ENCODE assay signal across 24 cellular contexts in genomic region chrX:72280210-72280882, GRCh38. TPM values are rescaled to one million over a fixed set of nuclear protein-coding genes. Genes with fewer than 3 reads are reported as not detected.
DNase-seq lines count a peak whose midpoint lies in the region; ATAC-seq, FAIRE-seq and TF ChIP-seq lines count a peak whose summit lies in the region.
"Had no signal": no experiment of that assay in that cellular context is flagged by ENCODE, and none has a peak within 500 bp of the region (broad histone marks: within the 10 kb centered on the region; RNA-seq: fewer than 3 reads in every experiment).

No MANE protein-coding gene starts in this region.

- intact Hi-C loops in HepG2 (cut with micrococcal nuclease; ENCODE audit: unreplicated experiment) (no loop called here), right lobe of liver (cut with DNase I) (no loop called here), upper lobe of right lung (cut with DNase I) (no loop called here)
- intact Hi-C loops in CD8-positive, alpha-beta T cell (cut with DNase I, micrococcal nuclease) = no loop called here

- H3K27ac ChIP-seq in HepG2 (ENCODE audit: extremely low read length, insufficient read depth, low read length) = no peak overlapping the region
- H3K27ac ChIP-seq in right lobe of liver = no peak overlapping the region
- no peak overlapping the region for H3K27ac ChIP-seq in RWPE2 (ENCODE audit: poor library complexity, severe bottlenecking)
- H3K27ac ChIP-seq in keratinocyte (ENCODE audit: control insufficient read depth, insufficient read depth, low read length) = no peak overlapping the region
- H3K27ac ChIP-seq in CD8-positive, alpha-beta T cell (ENCODE audit: low read depth, low read length) = no peak overlapping the region
- H3K27ac ChIP-seq in upper lobe of right lung = no peak overlapping the region
- no peak overlapping the region for H3K27ac ChIP-seq in tibial nerve
- H3K27ac ChIP-seq: A549, esophagus muscularis mucosa, heart right ventricle, SJSA1 had no signal

- TF ChIP-seq POLR2A in HepG2 (IDR thresholded peaks at IDR 0.05; ENCODE audit: insufficient read depth in 1 of 2, low read depth in 2 of 2, low read length in 2 of 2) = no peak
- no peak for TF ChIP-seq POLR2A in right lobe of liver (IDR thresholded peaks at IDR 0.05)
- TF ChIP-seq POLR2A in tibial nerve (IDR thresholded peaks at IDR 0.05) = no peak

- in situ Hi-C loops in HepG2 (cut with HindIII; ENCODE audit: extremely low pct_ligation_motif_present, low pct_unique_long_range_greater_than_20kb) = loop anchor here (25.0 kb wide), 1 partner anchor 432 kb away; the partner anchor contains the start of gene PHKA1

- dilution Hi-C loops in keratinocyte (cut with MboI; ENCODE audit: extremely low pct_ligation_motif_present, low sequenced_read_pairs) = no loop called here

- H3K27ac Mint-ChIP-seq in CD8-positive, alpha-beta T cell = no peak overlapping the region
- peak overlapping the region in 1 of 2 donors; percentile 4 for H3K27ac Mint-ChIP-seq in natural killer cell treated with Interleukin-12 subunit alpha and Interleukin-12 subunit beta and Interleukin-15 and Interleukin-18, amount 100 ng/mL, for 72 hours
- H3K27ac Mint-ChIP-seq: activated naive CD4-positive, alpha-beta T cell treated with anti-CD3 and anti-CD28 coated beads, Interleukin-2, amount 10 ng/mL, durations not matched to agents 7 days and 5 days; CD4-positive, CD25-positive, alpha-beta regulatory T cell; progenitor cell of endocrine pancreas; stimulated activated effector memory CD8-positive, alpha-beta T cell treated with anti-CD3 and anti-CD28 coated beads, Interleukin-12 subunit alpha, Interleukin-12 subunit beta, amount 100 ng/mL, for 72 hours; type B pancreatic cell had no signal

- peaks cover 3% of the 10 kb centered on the region for H3K27me3 Mint-ChIP-seq in CD8-positive, alpha-beta T cell (ENCODE audit: low read depth)
- peaks cover 19 to 24% of the 10 kb centered on the region in 2 donors for H3K27me3 Mint-ChIP-seq in natural killer cell treated with Interleukin-12 subunit alpha and Interleukin-12 subunit beta and Interleukin-15 and Interleukin-18, amount 100 ng/mL, for 72 hours
- H3K27me3 Mint-ChIP-seq: progenitor cell of endocrine pancreas had no signal

- 33% methylated on average over 7 of the region's 7 CpGs for WGBS in HepG2 (ENCODE audit: low lambda C conversion rate)
- WGBS in right lobe of liver (ENCODE audit: insufficient coverage, low coverage, low lambda C conversion rate, missing lambda C conversion rate) = 50% methylated on average over 6 of the region's 7 CpGs
- WGBS in tibial nerve, 2 donors = 61 to 63% methylated on average over 7 of the region's 7 CpGs

- peaks cover 10% of the 10 kb centered on the region for H3K4me1 Mint-ChIP-seq in CD8-positive, alpha-beta T cell (ENCODE audit: low read depth)
- H3K4me1 Mint-ChIP-seq in natural killer cell treated with Interleukin-12 subunit alpha and Interleukin-12 subunit beta and Interleukin-15 and Interleukin-18, amount 100 ng/mL, for 72 hours (ENCODE audit: low read depth in 2 of 2) = peaks cover 5 to 9% of the 10 kb centered on the region in 2 donors

- H3K4me3 Mint-ChIP-seq in CD8-positive, alpha-beta T cell = no peak overlapping the region
- H3K4me3 Mint-ChIP-seq in natural killer cell treated with Interleukin-12 subunit alpha and Interleukin-12 subunit beta and Interleukin-15 and Interleukin-18, amount 100 ng/mL, for 72 hours = no peak overlapping the region
- H3K4me3 Mint-ChIP-seq: activated naive CD4-positive, alpha-beta T cell treated with anti-CD3 and anti-CD28 coated beads, Interleukin-2, amount 10 ng/mL, durations not matched to agents 7 days and 5 days; CD4-positive, CD25-positive, alpha-beta regulatory T cell; stimulated activated effector memory CD8-positive, alpha-beta T cell treated with anti-CD3 and anti-CD28 coated beads, Interleukin-12 subunit alpha, Interleukin-12 subunit beta, amount 100 ng/mL, for 72 hours; type B pancreatic cell had no signal

- H3K36me3 ChIP-seq in HepG2 (replicated peaks in 1 of 2; ENCODE audit: control insufficient read depth in 1 of 2, insufficient read depth in 2 of 2, low read length in 2 of 2) (peaks cover 0 to 1% of the 10 kb centered on the region in 2 experiments; a peak in 1 of 5 replicates), right lobe of liver (peaks cover 0 to 3% (median under 1%) of the 10 kb centered on the region in 4 donors), RWPE2 (ENCODE audit: low read depth) (peaks cover 14% of the 10 kb centered on the region), keratinocyte (ENCODE audit: control insufficient read depth in 2 of 2, extremely low read depth in 1 of 2, insufficient read depth in 2 of 2, low read length in 2 of 2) (peaks cover 5% of the 10 kb centered on the region in 2 experiments), upper lobe of right lung (peaks cover 4% of the 10 kb centered on the region), tibial nerve (no peaks in the 10 kb centered on the region)
- H3K36me3 ChIP-seq in CD8-positive, alpha-beta T cell (ENCODE audit: insufficient read depth, low read length) = no peaks in the 10 kb centered on the region

- H3K9me3 ChIP-seq in HepG2 (ENCODE audit: low read length) = no peaks in the 10 kb centered on the region
- no peaks in the 10 kb centered on the region for H3K9me3 ChIP-seq in right lobe of liver
- no peaks in the 10 kb centered on the region for H3K9me3 ChIP-seq in RWPE2 (ENCODE audit: severe bottlenecking)
- no peaks in the 10 kb centered on the region for H3K9me3 ChIP-seq in keratinocyte (ENCODE audit: control insufficient read depth, low read depth, low read length)
- no peaks in the 10 kb centered on the region for H3K9me3 ChIP-seq in CD8-positive, alpha-beta T cell (ENCODE audit: low read length)
- no peaks in the 10 kb centered on the region for H3K9me3 ChIP-seq in upper lobe of right lung
- H3K9me3 ChIP-seq in tibial nerve = no peaks in the 10 kb centered on the region
- H3K9me3 ChIP-seq: A549, esophagus muscularis mucosa, heart right ventricle, SJSA1 had no signal

- no TSS peak for BruUV-seq in HepG2 (replicated peaks; lab: Mats Ljungman, UMichigan)

- peaks cover 10% of the 10 kb centered on the region for H3K36me3 Mint-ChIP-seq in CD8-positive, alpha-beta T cell
- peaks cover 9% of the 10 kb centered on the region for H3K36me3 Mint-ChIP-seq in natural killer cell treated with Interleukin-12 subunit alpha and Interleukin-12 subunit beta and Interleukin-15 and Interleukin-18, amount 100 ng/mL, for 72 hours

- FAIRE-seq in HepG2 (lab: Jason Lieb, UNC) (no peak), keratinocyte (lab: Jason Lieb, UNC) (peak; percentile 81)
- FAIRE-seq: A549 had no signal

- no peak for TF ChIP-seq RAD21 in HepG2 (CRISPR knock-in tag; IDR thresholded peaks at IDR 0.05)

- no peaks in the 10 kb centered on the region for H4K20me1 ChIP-seq in HepG2 (ENCODE audit: insufficient read depth, low read length)
- H4K20me1 ChIP-seq in keratinocyte (ENCODE audit: control insufficient read depth, extremely low read depth, insufficient read depth, low read length) = peaks cover 3% of the 10 kb centered on the region

- H3K4me3 ChIP-seq in HepG2 (replicated peaks in 1 of 3; ENCODE audit: insufficient read depth in 1 of 3, low read depth in 2 of 3, low read length in 3 of 3) (no peak overlapping the region), right lobe of liver (no peak overlapping the region), RWPE2 (ENCODE audit: severe bottlenecking) (no peak overlapping the region), keratinocyte (ENCODE audit: control insufficient read depth in 2 of 3, extremely low read depth in 1 of 3, insufficient read depth in 2 of 3, low read depth in 1 of 3, low read length in 3 of 3) (no peak overlapping the region), upper lobe of right lung (no peak overlapping the region), tibial nerve (no peak overlapping the region)
- H3K4me3 ChIP-seq in CD8-positive, alpha-beta T cell (ENCODE audit: low read depth, low read length) = no peak overlapping the region
- H3K4me3 ChIP-seq: A549, esophagus muscularis mucosa, heart right ventricle, SJSA1 had no signal

- TF ChIP-seq CTCF in HepG2 (CRISPR knock-in tag; IDR thresholded peaks at IDR 0.05) (no peak), right lobe of liver (IDR thresholded peaks at IDR 0.05) (no peak), RWPE2 (IDR thresholded peaks at IDR 0.05; ENCODE audit: poor library complexity, severe bottlenecking) (no peak), keratinocyte (optimal IDR thresholded peaks at IDR 0.05 in 1 of 3, IDR thresholded peaks at IDR 0.05 in 1 of 3, conservative IDR thresholded peaks at IDR 0.05 in 1 of 3; ENCODE audit: extremely low read depth in 1 of 3, insufficient read depth in 2 of 3, low read length in 3 of 3) (no peak), upper lobe of right lung (IDR thresholded peaks at IDR 0.05) (no peak), tibial nerve (IDR thresholded peaks at IDR 0.05) (no peak)
- TF ChIP-seq CTCF in CD8-positive, alpha-beta T cell (IDR thresholded peaks at IDR 0.05) = no peak

- DNase-seq in HepG2 (ENCODE audit: low spot score) (no peak), right lobe of liver (no peak), RWPE2 (ENCODE audit: low spot score) (no peak), keratinocyte (ENCODE audit: low read depth, low spot score) (no peak), upper lobe of right lung (no peak), tibial nerve (ENCODE audit: low spot score in 2 of 2) (no peak)
- no peak for DNase-seq in CD8-positive, alpha-beta T cell
- DNase-seq in natural killer cell treated with Interleukin-12 subunit alpha and Interleukin-12 subunit beta and Interleukin-15 and Interleukin-18, amount 100 ng/mL, for 72 hours (ENCODE audit: low spot score) = no peak
- DNase-seq: activated CD4-positive, alpha-beta T cell treated with anti-CD3 and anti-CD28 coated beads, Interleukin-2, amount 50 U/mL, for 1 hour; activated naive CD4-positive, alpha-beta T cell treated with anti-CD3 and anti-CD28 coated beads, Interleukin-2, amount 10 ng/mL, durations not matched to agents 7 days and 5 days; activated T-cell treated with anti-CD3 and anti-CD28 coated beads for 4 hours; CD4-positive, CD25-positive, alpha-beta regulatory T cell; dermis blood vessel endothelial cell; GOT3; heart right ventricle; left cardiac atrium; NCI-H1694 had no signal

- H3K9ac ChIP-seq in HepG2 (ENCODE audit: insufficient read depth, low read depth, low read length) (no peak overlapping the region), keratinocyte (ENCODE audit: control insufficient read depth, extremely low read depth, insufficient read depth, low read length) (no peak overlapping the region)

- CTCF ChIA-PET in HepG2 (lab: Yijun Ruan, JAX; ENCODE audit: low intra/inter-chr PET ratio, low total read pairs) = no interaction called here
- CTCF ChIA-PET in CD8-positive, alpha-beta T cell (lab: Charles Lee) = no interaction called here

- H2AFZ ChIP-seq in HepG2 (ENCODE audit: low read length) (no peak overlapping the region), keratinocyte (ENCODE audit: control insufficient read depth, low read length) (no peak overlapping the region)

- H3K79me2 ChIP-seq in HepG2 (ENCODE audit: insufficient read depth, low read length) (peaks cover 16% of the 10 kb centered on the region), keratinocyte (ENCODE audit: control insufficient read depth, insufficient read depth, low read length) (peaks cover 17% of the 10 kb centered on the region)

- no peak for TF ChIP-seq EP300 in HepG2 (IDR thresholded peaks at IDR 0.05; ENCODE audit: low read depth in 2 of 2, low read length in 2 of 2)
- no peak for TF ChIP-seq EP300 in HepG2 (CRISPR knock-in tag; IDR thresholded peaks at IDR 0.05; ENCODE audit: borderline replicate concordance)
- TF ChIP-seq EP300 in tibial nerve (IDR thresholded peaks at IDR 0.05) = no peak

- ATAC-seq in HepG2 = no peak
- no peak for ATAC-seq in right lobe of liver
- ATAC-seq in RWPE2 (ENCODE audit: low read depth) = peak; percentile 25; the same call in 1 of the 3 replicates
- ATAC-seq in CD8-positive, alpha-beta T cell = no peak
- no peak for ATAC-seq in natural killer cell treated with Interleukin-12 subunit alpha and Interleukin-12 subunit beta and Interleukin-15 and Interleukin-18, amount 100 ng/mL, for 72 hours
- no peak for ATAC-seq in upper lobe of right lung
- ATAC-seq: A549; heart right ventricle; left cardiac atrium; stimulated activated effector memory CD8-positive, alpha-beta T cell treated with anti-CD3 and anti-CD28 coated beads, Interleukin-12 subunit alpha, Interleukin-12 subunit beta, amount 100 ng/mL, for 72 hours had no signal

- H3K9me1 ChIP-seq in keratinocyte (ENCODE audit: control insufficient read depth, extremely low read depth, insufficient read depth, low read length) = no peaks in the 10 kb centered on the region

- H3K9me3 Mint-ChIP-seq in CD8-positive, alpha-beta T cell = no peaks in the 10 kb centered on the region
- H3K9me3 Mint-ChIP-seq in natural killer cell treated with Interleukin-12 subunit alpha and Interleukin-12 subunit beta and Interleukin-15 and Interleukin-18, amount 100 ng/mL, for 72 hours = no peaks in the 10 kb centered on the region
- H3K9me3 Mint-ChIP-seq: activated naive CD4-positive, alpha-beta T cell treated with anti-CD3 and anti-CD28 coated beads, Interleukin-2, amount 10 ng/mL, durations not matched to agents 7 days and 5 days; stimulated activated effector memory CD8-positive, alpha-beta T cell treated with anti-CD3 and anti-CD28 coated beads, Interleukin-12 subunit alpha, Interleukin-12 subunit beta, amount 100 ng/mL, for 72 hours; type B pancreatic cell had no signal

- H3K4me1 ChIP-seq in HepG2 (ENCODE audit: insufficient read depth, low read length) (peaks cover 14% of the 10 kb centered on the region), right lobe of liver (peaks cover 0 to 7% (median 3%) of the 10 kb centered on the region in 4 donors), RWPE2 (ENCODE audit: insufficient read depth, poor library complexity, severe bottlenecking) (peaks cover 2% of the 10 kb centered on the region), keratinocyte (ENCODE audit: control insufficient read depth, extremely low read depth, insufficient read depth, low read length) (peaks cover 13% of the 10 kb centered on the region), upper lobe of right lung (peaks cover 5% of the 10 kb centered on the region), tibial nerve (peaks cover 5 to 8% (median 8%) of the 10 kb centered on the region in 4 donors)
- peaks cover 11% of the 10 kb centered on the region for H3K4me1 ChIP-seq in CD8-positive, alpha-beta T cell (ENCODE audit: insufficient read depth, low read length)

- peaks cover 0 to 1% of the 10 kb centered on the region in 2 experiments; a peak in 1 of 5 replicates for H3K27me3 ChIP-seq in HepG2 (ENCODE audit: control insufficient read depth in 1 of 2, insufficient read depth in 2 of 2, low read length in 2 of 2)
- H3K27me3 ChIP-seq in right lobe of liver = no peaks in the 10 kb centered on the region
- no peaks in the 10 kb centered on the region for H3K27me3 ChIP-seq in RWPE2 (ENCODE audit: insufficient read depth, poor library complexity, severe bottlenecking)
- H3K27me3 ChIP-seq in keratinocyte (ENCODE audit: control insufficient read depth, extremely low read depth, insufficient read depth, low read length) = no peaks in the 10 kb centered on the region
- no peaks in the 10 kb centered on the region for H3K27me3 ChIP-seq in CD8-positive, alpha-beta T cell (ENCODE audit: insufficient read depth, low read length)
- no peaks in the 10 kb centered on the region for H3K27me3 ChIP-seq in upper lobe of right lung
- peaks cover 0 to 15% of the 10 kb centered on the region in 2 donors for H3K27me3 ChIP-seq in tibial nerve
- H3K27me3 ChIP-seq: esophagus muscularis mucosa, SJSA1 had no signal

- POLR2A ChIA-PET in HepG2 (lab: Yijun Ruan, JAX) = no interaction called here
- POLR2A ChIA-PET in CD8-positive, alpha-beta T cell (lab: Charles Lee) = no interaction called here

- H3K4me2 ChIP-seq in HepG2 (ENCODE audit: low read depth, low read length) = peak overlapping the region; percentile 27; the same call in 1 of the 2 replicates
- H3K4me2 ChIP-seq in keratinocyte (ENCODE audit: control insufficient read depth, extremely low read depth, insufficient read depth, low read depth, low read length) = no peak overlapping the region
- H3K4me2 ChIP-seq: A549 had no signal

RNA-seq across cellular contexts. Expression of gene RPS4X, which starts 3.3 kb away (rescaled TPM):
- total RNA-seq in HepG2 (2016; rRNA removed; fragmentation: Illumina TruSeq; extraction: Trizol) (796 and 972 TPM in 2 replicates), right lobe of liver (100 to 1,000 TPM; 227 to 432 (median 340) TPM), upper lobe of right lung (640 TPM), tibial nerve (100 to 1,000 TPM; 573 to 781 (median 713) TPM)
- total RNA-seq in HepG2 (2016; cell fraction: cytosol; rRNA removed; fragmentation: Illumina TruSeq; extraction: Trizol; ENCODE audit: low read depth) = 1,084 and 1,255 TPM in 2 replicates
- 778 and 945 TPM in 2 replicates for total RNA-seq in HepG2 (2016; cell fraction: insoluble cytoplasmic fraction; rRNA removed; fragmentation: Illumina TruSeq; extraction: Trizol)
- 1,905 and 2,048 TPM in 2 replicates for total RNA-seq in HepG2 (2016; cell fraction: membrane; rRNA removed; fragmentation: Illumina TruSeq; extraction: Trizol)
- 275 and 295 TPM in 2 replicates for total RNA-seq in HepG2 (2016; cell fraction: nucleus; rRNA removed; fragmentation: Illumina TruSeq; extraction: Trizol)
- polyA plus RNA-seq in HepG2 (2011; rRNA removed) (1,199 and 1,289 TPM in 2 replicates), keratinocyte (1,925 to 2,606 TPM (median 2,174 TPM) in 3 replicates)
- polyA plus RNA-seq in HepG2 (2011; cell fraction: cytosol; rRNA removed) = 1,509 and 1,662 TPM in 2 replicates
- 301 and 377 TPM in 2 replicates for polyA plus RNA-seq in HepG2 (2011; cell fraction: nucleus; rRNA removed)
- polyA plus RNA-seq in HepG2 (2012) = 1,270 and 1,395 TPM in 2 replicates
- 1,609 and 1,819 TPM in 2 replicates for polyA plus RNA-seq in HepG2 (2016; cell fraction: cytosol; fragmentation: Illumina TruSeq; extraction: Trizol; ENCODE audit: low read depth)
- polyA plus RNA-seq in HepG2 (2016; cell fraction: insoluble cytoplasmic fraction; fragmentation: Illumina TruSeq; extraction: Trizol; ENCODE audit: low read depth) = 1,262 and 1,290 TPM in 2 replicates
- polyA plus RNA-seq in HepG2 (2016; cell fraction: membrane; fragmentation: Illumina TruSeq; extraction: Trizol; ENCODE audit: low read depth) = 2,384 and 2,506 TPM in 2 replicates
- polyA plus RNA-seq in HepG2 (2016; cell fraction: nucleus; fragmentation: Illumina TruSeq; extraction: Trizol; ENCODE audit: insufficient read depth, low read depth) = 573 and 598 TPM in 2 replicates
- polyA minus RNA-seq in HepG2 (2011; rRNA and poly(A)+ RNA removed; ENCODE audit: low replicate concordance) = 414 and 1,377 TPM in 2 replicates
- polyA minus RNA-seq in HepG2 (2011; cell fraction: cytosol; rRNA and poly(A)+ RNA removed) = 414 and 464 TPM in 2 replicates
- polyA minus RNA-seq in HepG2 (2011; cell fraction: nucleus; rRNA and poly(A)+ RNA removed) = 140 and 217 TPM in 2 replicates
- polyA plus RNA-seq in keratinocyte (2011; ENCODE audit: low read depth) = 1,744 TPM
- polyA plus RNA-seq in keratinocyte (2011; cell fraction: cytosol; rRNA removed) = 2,212 and 2,787 TPM in 2 replicates
- 662 and 946 TPM in 2 replicates for polyA plus RNA-seq in keratinocyte (2011; cell fraction: nucleus; rRNA removed)
- polyA plus RNA-seq in keratinocyte (2012; ENCODE audit: low replicate concordance) = 1,725 and 2,475 TPM in 2 replicates
- 512 to 1,513 TPM (median 1,408 TPM) in 3 replicates for polyA minus RNA-seq in keratinocyte
- polyA minus RNA-seq in keratinocyte (2011; cell fraction: cytosol; rRNA and poly(A)+ RNA removed) = 1,622 TPM
- polyA minus RNA-seq in keratinocyte (2011; cell fraction: nucleus; rRNA and poly(A)+ RNA removed) = 148 and 256 TPM in 2 replicates
- 1,000 to 10,000 TPM; 1,509 to 1,538 TPM for total RNA-seq in CD8-positive, alpha-beta T cell
- total RNA-seq in natural killer cell treated with Interleukin-12 subunit alpha and Interleukin-12 subunit beta and Interleukin-15 and Interleukin-18, amount 100 ng/mL, for 72 hours = 100 to 1,000 TPM; 525 to 918 TPM

RNA-seq across cellular contexts. Expression of gene CITED1, which starts 25.4 kb away (rescaled TPM):
- not detected in 2 replicates for total RNA-seq in HepG2 (2016; rRNA removed; fragmentation: Illumina TruSeq; extraction: Trizol)
- total RNA-seq in HepG2 (2016; cell fraction: cytosol; rRNA removed; fragmentation: Illumina TruSeq; extraction: Trizol; ENCODE audit: low read depth) = not detected in 2 replicates
- not detected in 2 replicates for total RNA-seq in HepG2 (2016; cell fraction: insoluble cytoplasmic fraction; rRNA removed; fragmentation: Illumina TruSeq; extraction: Trizol)
- total RNA-seq in HepG2 (2016; cell fraction: membrane; rRNA removed; fragmentation: Illumina TruSeq; extraction: Trizol) = 0.34 TPM in 1 of 2 replicates, not detected in the other
- 0.53 TPM in 1 of 2 replicates, not detected in the other for total RNA-seq in HepG2 (2016; cell fraction: nucleus; rRNA removed; fragmentation: Illumina TruSeq; extraction: Trizol)
- 0.09 TPM in 1 of 2 replicates, not detected in the other for polyA plus RNA-seq in HepG2 (2011; rRNA removed)
- 0.15 TPM in 1 of 2 replicates, not detected in the other for polyA plus RNA-seq in HepG2 (2011; cell fraction: cytosol; rRNA removed)
- 0.29 TPM in 1 of 2 replicates, not detected in the other for polyA plus RNA-seq in HepG2 (2011; cell fraction: nucleus; rRNA removed)
- polyA plus RNA-seq in HepG2 (2012) = not detected in 2 replicates
- 0.27 and 0.35 TPM in 2 replicates for polyA plus RNA-seq in HepG2 (2016; cell fraction: cytosol; fragmentation: Illumina TruSeq; extraction: Trizol; ENCODE audit: low read depth)
- not detected in 2 replicates for polyA plus RNA-seq in HepG2 (2016; cell fraction: insoluble cytoplasmic fraction; fragmentation: Illumina TruSeq; extraction: Trizol; ENCODE audit: low read depth)
- polyA plus RNA-seq in HepG2 (2016; cell fraction: membrane; fragmentation: Illumina TruSeq; extraction: Trizol; ENCODE audit: low read depth) = not detected in 2 replicates
- polyA plus RNA-seq in HepG2 (2016; cell fraction: nucleus; fragmentation: Illumina TruSeq; extraction: Trizol; ENCODE audit: insufficient read depth, low read depth) = 0.77 TPM in 1 of 2 replicates, not detected in the other
- 0.38 and 1.3 TPM in 2 replicates for polyA minus RNA-seq in HepG2 (2011; rRNA and poly(A)+ RNA removed; ENCODE audit: low replicate concordance)
- not detected in 2 replicates for polyA minus RNA-seq in HepG2 (2011; cell fraction: cytosol; rRNA and poly(A)+ RNA removed)
- polyA minus RNA-seq in HepG2 (2011; cell fraction: nucleus; rRNA and poly(A)+ RNA removed) = not detected in 2 replicates
- not detected for total RNA-seq in right lobe of liver
- 0.25 to 0.30 TPM in 2 of 3 replicates, not detected in the other for polyA plus RNA-seq in keratinocyte
- polyA plus RNA-seq in keratinocyte (2011; ENCODE audit: low read depth) = not detected
- not detected in 2 replicates for polyA plus RNA-seq in keratinocyte (2011; cell fraction: cytosol; rRNA removed)
- 0.60 TPM in 1 of 2 replicates, not detected in the other for polyA plus RNA-seq in keratinocyte (2011; cell fraction: nucleus; rRNA removed)
- 0.24 and 0.37 TPM in 2 replicates for polyA plus RNA-seq in keratinocyte (2012; ENCODE audit: low replicate concordance)
- 0.80 TPM in 1 of 3 replicates, not detected in the others for polyA minus RNA-seq in keratinocyte
- polyA minus RNA-seq in keratinocyte (2011; cell fraction: cytosol; rRNA and poly(A)+ RNA removed) = not detected
- not detected in 2 replicates for polyA minus RNA-seq in keratinocyte (2011; cell fraction: nucleus; rRNA and poly(A)+ RNA removed)
- total RNA-seq in CD8-positive, alpha-beta T cell = not detected
- under 1 TPM in 1 of 2 donors, not detected in 1; 0.38 TPM for total RNA-seq in natural killer cell treated with Interleukin-12 subunit alpha and Interleukin-12 subunit beta and Interleukin-15 and Interleukin-18, amount 100 ng/mL, for 72 hours
- 0.43 TPM for total RNA-seq in upper lobe of right lung
- total RNA-seq in tibial nerve = 1 to 10 TPM in 1 of 4 donors, under 1 TPM in 2, not detected in 1; 0.60 to 1.7 (median 0.84) TPM
- total RNA-seq: dermis blood vessel endothelial cell, NCI-H460 had no signal
- polyA plus RNA-seq: CD4-positive, CD25-positive, alpha-beta regulatory T cell had no signal

RNA-seq across cellular contexts. Expression of gene ERCC6L, which starts 41.5 kb away (rescaled TPM):
- 9.5 and 15.6 TPM in 2 replicates for total RNA-seq in HepG2 (2016; rRNA removed; fragmentation: Illumina TruSeq; extraction: Trizol)
- total RNA-seq in HepG2 (2016; cell fraction: cytosol; rRNA removed; fragmentation: Illumina TruSeq; extraction: Trizol; ENCODE audit: low read depth) = 0.51 and 0.53 TPM in 2 replicates
- 8.9 and 15.0 TPM in 2 replicates for total RNA-seq in HepG2 (2016; cell fraction: insoluble cytoplasmic fraction; rRNA removed; fragmentation: Illumina TruSeq; extraction: Trizol)
- 2.8 and 3.0 TPM in 2 replicates for total RNA-seq in HepG2 (2016; cell fraction: membrane; rRNA removed; fragmentation: Illumina TruSeq; extraction: Trizol)
- 6.5 and 7.0 TPM in 2 replicates for total RNA-seq in HepG2 (2016; cell fraction: nucleus; rRNA removed; fragmentation: Illumina TruSeq; extraction: Trizol)
- polyA plus RNA-seq in HepG2 (2011; rRNA removed) = 0.47 and 0.86 TPM in 2 replicates
- polyA plus RNA-seq in HepG2 (2011; cell fraction: cytosol; rRNA removed) = 0.35 and 0.44 TPM in 2 replicates
- polyA plus RNA-seq in HepG2 (2011; cell fraction: nucleus; rRNA removed) = 0.31 and 0.34 TPM in 2 replicates
- polyA plus RNA-seq in HepG2 (2012) = 0.69 and 2.0 TPM in 2 replicates
- 0.15 and 0.16 TPM in 2 replicates for polyA plus RNA-seq in HepG2 (2016; cell fraction: cytosol; fragmentation: Illumina TruSeq; extraction: Trizol; ENCODE audit: low read depth)
- polyA plus RNA-seq in HepG2 (2016; cell fraction: insoluble cytoplasmic fraction; fragmentation: Illumina TruSeq; extraction: Trizol; ENCODE audit: low read depth) = 9.3 and 9.9 TPM in 2 replicates
- polyA plus RNA-seq in HepG2 (2016; cell fraction: membrane; fragmentation: Illumina TruSeq; extraction: Trizol; ENCODE audit: low read depth) = 0.56 and 0.79 TPM in 2 replicates
- 5.2 and 5.3 TPM in 2 replicates for polyA plus RNA-seq in HepG2 (2016; cell fraction: nucleus; fragmentation: Illumina TruSeq; extraction: Trizol; ENCODE audit: insufficient read depth, low read depth)
- 0.68 and 2.3 TPM in 2 replicates for polyA minus RNA-seq in HepG2 (2011; rRNA and poly(A)+ RNA removed; ENCODE audit: low replicate concordance)
- polyA minus RNA-seq in HepG2 (2011; cell fraction: cytosol; rRNA and poly(A)+ RNA removed) = 1.1 and 1.7 TPM in 2 replicates
- 2.2 TPM in 2 replicates for polyA minus RNA-seq in HepG2 (2011; cell fraction: nucleus; rRNA and poly(A)+ RNA removed)
- total RNA-seq in right lobe of liver = under 1 TPM in 4 of 6 experiments, not detected in 2; 0.09 to 0.62 (median 0.30) TPM
- polyA plus RNA-seq in keratinocyte = 0.52 to 4.1 TPM (median 3.4 TPM) in 3 replicates
- 0.06 TPM for polyA plus RNA-seq in keratinocyte (2011; ENCODE audit: low read depth)
- polyA plus RNA-seq in keratinocyte (2011; cell fraction: cytosol; rRNA removed) = 0.65 and 1.2 TPM in 2 replicates
- 0.87 and 1.1 TPM in 2 replicates for polyA plus RNA-seq in keratinocyte (2011; cell fraction: nucleus; rRNA removed)
- polyA plus RNA-seq in keratinocyte (2012; ENCODE audit: low replicate concordance) = 0.14 and 3.7 TPM in 2 replicates
- 0.36 to 5.1 TPM (median 0.49 TPM) in 3 replicates for polyA minus RNA-seq in keratinocyte
- polyA minus RNA-seq in keratinocyte (2011; cell fraction: cytosol; rRNA and poly(A)+ RNA removed) = 1.5 TPM
- 0.74 and 1.6 TPM in 2 replicates for polyA minus RNA-seq in keratinocyte (2011; cell fraction: nucleus; rRNA and poly(A)+ RNA removed)
- total RNA-seq in CD8-positive, alpha-beta T cell = under 1 TPM; 0.11 TPM
- 10 to 100 TPM in 1 of 2 donors, 1 to 10 TPM in 1; 6.1 to 10.8 TPM for total RNA-seq in natural killer cell treated with Interleukin-12 subunit alpha and Interleukin-12 subunit beta and Interleukin-15 and Interleukin-18, amount 100 ng/mL, for 72 hours
- total RNA-seq in upper lobe of right lung = not detected
- under 1 TPM in 2 of 4 donors, not detected in 2; under 0.01 to 0.21 TPM for total RNA-seq in tibial nerve
